Comparison of ENCODE assay signal across 24 cellular contexts in the genomic region with DNA sequence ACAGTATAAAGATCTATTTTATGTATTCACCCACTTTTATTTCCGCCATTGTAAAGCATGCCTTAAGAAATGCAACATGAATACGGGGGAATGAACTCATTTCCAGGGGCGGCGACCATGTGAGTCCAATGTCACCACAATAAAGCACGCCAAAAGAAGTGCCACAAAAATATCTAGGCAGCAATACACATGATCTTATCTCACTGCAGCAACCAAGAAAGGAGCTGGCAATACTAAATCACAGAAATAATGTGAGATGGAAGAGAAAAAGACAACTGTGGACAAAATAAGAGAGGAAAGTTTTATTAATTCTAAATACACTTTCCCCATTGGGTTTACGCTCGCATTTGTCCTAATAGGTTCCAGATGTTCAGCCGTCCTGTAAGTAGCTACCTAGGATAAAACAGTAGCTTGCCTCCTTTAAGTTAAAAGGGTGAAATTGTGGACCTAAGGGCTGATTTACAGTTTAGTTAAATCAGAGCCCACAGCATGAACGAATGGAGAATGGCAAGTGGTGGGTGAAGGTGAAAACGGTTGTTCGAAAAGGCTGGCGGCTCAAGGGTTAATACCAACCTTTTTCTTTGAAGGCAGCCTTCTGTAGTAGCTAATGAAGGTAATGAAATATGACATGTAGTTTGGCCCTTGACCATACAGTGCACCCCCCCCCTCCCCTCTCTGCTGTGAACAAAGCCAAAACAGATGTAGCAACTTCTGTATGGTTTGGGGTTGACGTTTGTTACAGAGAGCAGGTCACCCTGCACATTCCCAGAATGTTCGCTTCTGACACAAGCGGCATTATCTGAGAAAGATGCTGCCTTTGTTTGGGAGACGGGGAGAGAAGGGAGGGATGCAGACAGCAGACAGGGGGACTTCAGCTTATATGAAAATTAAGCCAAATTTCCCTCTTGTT.
DNase-seq lines count a peak whose midpoint lies in the region; ATAC-seq and TF ChIP-seq lines count a peak whose summit lies in the region.
"Had no signal": no experiment of that assay in that cellular context is flagged by ENCODE, and none has a peak within 500 bp of the region (broad histone marks: within the 10 kb centered on the region; RNA-seq: fewer than 3 reads in every experiment).

No MANE protein-coding gene starts in this region.

- peak overlapping the region; percentile 17 for H3K4me2 ChIP-seq in neural cell (ENCODE audit: low read length)

- no peak for TF ChIP-seq CTCF in neural cell (IDR thresholded peaks at IDR 0.05; ENCODE audit: poor library complexity, severe bottlenecking)

- no peaks in the 10 kb centered on the region for H3K36me3 ChIP-seq in SK-N-MC (ENCODE audit: insufficient read depth, low read length)
- H3K36me3 ChIP-seq in neural cell (ENCODE audit: insufficient read depth, low read length): no peaks in the 10 kb centered on the region
- H3K36me3 ChIP-seq in aorta (ENCODE audit: control insufficient read depth in 1 of 2, insufficient read depth in 2 of 2, low read length in 1 of 2): no peaks in the 10 kb centered on the region
- H3K36me3 ChIP-seq: SJCRH30 had no signal

- H3K4me3 ChIP-seq in SK-N-MC (no peak overlapping the region; the same call in 1 of the 2 replicates), neural cell (ENCODE audit: low read length) (no peak overlapping the region), aorta (ENCODE audit: low read length in 2 of 2) (no peak overlapping the region)
- H3K4me3 ChIP-seq: SJCRH30 had no signal

- no peak overlapping the region for H3K4me3 Mint-ChIP-seq in natural killer cell treated with Interleukin-12 subunit alpha and Interleukin-12 subunit beta and Interleukin-15 and Interleukin-18, amount 100 ng/mL, for 72 hours
- H3K4me3 Mint-ChIP-seq: B cell; CD14-positive monocyte; CD8-positive, alpha-beta memory T cell had no signal

- H3K9me3 ChIP-seq in SK-N-MC (ENCODE audit: low read depth, low read length) (no peaks in the 10 kb centered on the region), neural cell (ENCODE audit: low read length) (no peaks in the 10 kb centered on the region), aorta (ENCODE audit: control insufficient read depth, low read length) (no peaks in the 10 kb centered on the region)
- H3K9me3 ChIP-seq: SJCRH30 had no signal

- no peak for TF ChIP-seq EP300 in neural cell (conservative IDR thresholded peaks at IDR 0.05; ENCODE audit: poor library complexity, severe bottlenecking)

- WGBS in aorta, 2 donors: 67 to 73% methylated on average over 16 of the region's 16 CpGs

- no peaks in the 10 kb centered on the region for H3K9me3 Mint-ChIP-seq in natural killer cell treated with Interleukin-12 subunit alpha and Interleukin-12 subunit beta and Interleukin-15 and Interleukin-18, amount 100 ng/mL, for 72 hours

- H3K27ac ChIP-seq in SK-N-MC (no peak overlapping the region), neural cell (ENCODE audit: low read length) (peak overlapping the region; percentile 63), aorta (ENCODE audit: low read depth in 1 of 2, low read length in 2 of 2) (no peak overlapping the region)
- H3K27ac ChIP-seq: 22Rv1, HL-60, SJCRH30 had no signal

- intact Hi-C loops in aorta (cut with DNase I): no loop called here

- peak overlapping the region; percentile 53 for H2AFZ ChIP-seq in neural cell (ENCODE audit: low read depth, low read length)

- TF ChIP-seq RAD21 in neural cell (conservative IDR thresholded peaks at IDR 0.05): no peak

- no peaks in the 10 kb centered on the region for H3F3A ChIP-seq in neural cell (ENCODE audit: insufficient read depth, low read length, poor library complexity, severe bottlenecking)

- H3K9ac ChIP-seq in SK-N-MC (ENCODE audit: insufficient read length) (no peak overlapping the region), neural cell (ENCODE audit: low read length) (peak overlapping the region; percentile 28)

- peaks cover 7 to 10% of the 10 kb centered on the region in 2 donors for H3K4me1 ChIP-seq in aorta (ENCODE audit: control insufficient read depth in 1 of 2, insufficient read depth in 2 of 2, low read length in 2 of 2)
- H3K4me1 ChIP-seq: SJCRH30 had no signal

- H3K9me2 ChIP-seq in neural cell (ENCODE audit: insufficient read depth, low read length): no peaks in the 10 kb centered on the region

- H3K4me1 Mint-ChIP-seq in natural killer cell treated with Interleukin-12 subunit alpha and Interleukin-12 subunit beta and Interleukin-15 and Interleukin-18, amount 100 ng/mL, for 72 hours (ENCODE audit: low read depth in 2 of 2): no peaks in the 10 kb centered on the region
- H3K4me1 Mint-ChIP-seq: B cell; CD14-positive monocyte; CD8-positive, alpha-beta memory T cell had no signal

- DNase-seq in NCI-H2227 (lab: John Stamatoyannopoulos, UW; ENCODE audit: unreplicated experiment): peak; percentile 25
- DNase-seq in NCI-H2227 treated with DMSO at 0.1 percent for 48 hours (lab: John Stamatoyannopoulos, UW): no peak
- peak; percentile 10 for DNase-seq in SK-N-MC (ENCODE audit: low read depth, low spot score)
- DNase-seq in left kidney (ENCODE audit: low read depth, low spot score): peak; percentile 24
- DNase-seq in aorta: no peak
- DNase-seq in natural killer cell treated with Interleukin-12 subunit alpha and Interleukin-12 subunit beta and Interleukin-15 and Interleukin-18, amount 100 ng/mL, for 72 hours (ENCODE audit: low spot score): no peak
- DNase-seq: CD8-positive, alpha-beta memory T cell; DMS153; DND-41; NCI-H1048; NCI-H1417; NCI-H1694; NCI-H2029 treated with DMSO at 0.1 percent for 48 hours; NCI-H226; NCI-H510A treated with DMSO at 0.1 percent for 48 hours; NCI-H774; SJCRH30 had no signal

- H3K27me3 Mint-ChIP-seq in natural killer cell treated with Interleukin-12 subunit alpha and Interleukin-12 subunit beta and Interleukin-15 and Interleukin-18, amount 100 ng/mL, for 72 hours: no peaks in the 10 kb centered on the region
- H3K27me3 Mint-ChIP-seq: B cell; CD8-positive, alpha-beta memory T cell had no signal

- no peaks in the 10 kb centered on the region for H3K36me3 Mint-ChIP-seq in natural killer cell treated with Interleukin-12 subunit alpha and Interleukin-12 subunit beta and Interleukin-15 and Interleukin-18, amount 100 ng/mL, for 72 hours
- H3K36me3 Mint-ChIP-seq: CD14-positive monocyte; CD8-positive, alpha-beta memory T cell had no signal

- ATAC-seq in aorta (ENCODE audit: low FRiP score) (no peak), HG02642 (IDR thresholded peaks at IDR 0.05; ENCODE audit: poor library complexity, unreplicated experiment) (no peak)
- no peak for ATAC-seq in natural killer cell treated with Interleukin-12 subunit alpha and Interleukin-12 subunit beta and Interleukin-15 and Interleukin-18, amount 100 ng/mL, for 72 hours
- ATAC-seq: HCT116 had no signal

- H3K79me2 ChIP-seq in neural cell (replicated peaks; ENCODE audit: insufficient read depth, low read length): no peaks in the 10 kb centered on the region

- no peak overlapping the region for H3K27ac Mint-ChIP-seq in natural killer cell treated with Interleukin-12 subunit alpha and Interleukin-12 subunit beta and Interleukin-15 and Interleukin-18, amount 100 ng/mL, for 72 hours
- H3K27ac Mint-ChIP-seq: B cell; CD14-positive monocyte; CD8-positive, alpha-beta memory T cell had no signal

- H4K20me1 ChIP-seq in neural cell (ENCODE audit: insufficient read depth): no peaks in the 10 kb centered on the region

- H3K27me3 ChIP-seq in neural cell (ENCODE audit: insufficient read depth, low read depth, low read length): no peaks in the 10 kb centered on the region
- H3K27me3 ChIP-seq in aorta (ENCODE audit: control insufficient read depth in 1 of 2, insufficient read depth in 2 of 2, low read length in 1 of 2): no peaks in the 10 kb centered on the region
- H3K27me3 ChIP-seq: SJCRH30 had no signal

TF ChIP-seq in neural cell, 6 proteins besides CTCF, POLR2A, EP300 and RAD21:
- TF ChIP-seq SMC3 (conservative IDR thresholded peaks at IDR 0.05; ENCODE audit: poor library complexity): peak; percentile 4
- TF ChIP-seq, protein P1, sequence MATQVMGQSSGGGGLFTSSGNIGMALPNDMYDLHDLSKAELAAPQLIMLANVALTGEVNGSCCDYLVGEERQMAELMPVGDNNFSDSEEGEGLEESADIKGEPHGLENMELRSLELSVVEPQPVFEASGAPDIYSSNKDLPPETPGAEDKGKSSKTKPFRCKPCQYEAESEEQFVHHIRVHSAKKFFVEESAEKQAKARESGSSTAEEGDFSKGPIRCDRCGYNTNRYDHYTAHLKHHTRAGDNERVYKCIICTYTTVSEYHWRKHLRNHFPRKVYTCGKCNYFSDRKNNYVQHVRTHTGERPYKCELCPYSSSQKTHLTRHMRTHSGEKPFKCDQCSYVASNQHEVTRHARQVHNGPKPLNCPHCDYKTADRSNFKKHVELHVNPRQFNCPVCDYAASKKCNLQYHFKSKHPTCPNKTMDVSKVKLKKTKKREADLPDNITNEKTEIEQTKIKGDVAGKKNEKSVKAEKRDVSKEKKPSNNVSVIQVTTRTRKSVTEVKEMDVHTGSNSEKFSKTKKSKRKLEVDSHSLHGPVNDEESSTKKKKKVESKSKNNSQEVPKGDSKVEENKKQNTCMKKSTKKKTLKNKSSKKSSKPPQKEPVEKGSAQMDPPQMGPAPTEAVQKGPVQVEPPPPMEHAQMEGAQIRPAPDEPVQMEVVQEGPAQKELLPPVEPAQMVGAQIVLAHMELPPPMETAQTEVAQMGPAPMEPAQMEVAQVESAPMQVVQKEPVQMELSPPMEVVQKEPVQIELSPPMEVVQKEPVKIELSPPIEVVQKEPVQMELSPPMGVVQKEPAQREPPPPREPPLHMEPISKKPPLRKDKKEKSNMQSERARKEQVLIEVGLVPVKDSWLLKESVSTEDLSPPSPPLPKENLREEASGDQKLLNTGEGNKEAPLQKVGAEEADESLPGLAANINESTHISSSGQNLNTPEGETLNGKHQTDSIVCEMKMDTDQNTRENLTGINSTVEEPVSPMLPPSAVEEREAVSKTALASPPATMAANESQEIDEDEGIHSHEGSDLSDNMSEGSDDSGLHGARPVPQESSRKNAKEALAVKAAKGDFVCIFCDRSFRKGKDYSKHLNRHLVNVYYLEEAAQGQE (IDR thresholded peaks at IDR 0.05; ENCODE audit: borderline replicate concordance): no peak

Comparison
In these comparisons a context has a peak if more than half of its experiments do, and no peak if none do; other contexts are left out.
1. DNase-seq: peak in NCI-H2227 (single experiment), SK-N-MC (single experiment) and left kidney (single experiment); none in NCI-H2227 treated with DMSO at 0.1 percent for 48 hours (single experiment), aorta (0 of 2) and natural killer cell treated with Interleukin-12 subunit alpha and Interleukin-12 subunit beta and Interleukin-15 and Interleukin-18, amount 100 ng/mL, for 72 hours (single experiment).